In genomic region chr20:32820698-32821378, GRCh38 we compare ENCODE assay signal across 8 cellular contexts. TPM values are rescaled to one million over a fixed set of nuclear protein-coding genes. Genes with fewer than 3 reads are reported as not detected.
A peak's percentile ranks its signal among the peaks of the same experiment; 100 is the strongest.
DNase-seq lines count a peak whose midpoint lies in the region; ATAC-seq and TF ChIP-seq lines count a peak whose summit lies in the region.

No MANE protein-coding gene starts in this region.

- H3K27ac ChIP-seq in OCI-LY7 (ENCODE audit: low read depth, low read length, poor library complexity, severe bottlenecking), result peak overlapping the region; percentile 67

- CTCF ChIA-PET in Calu3 (lab: Charles Lee), result interaction anchor here (0.7 to 1.6 kb wide), 4 partner anchors 31 to 344 kb away, joined by 3 to 19 read pairs (median 5); no protein-coding TSS in a partner anchor
- CTCF ChIA-PET in OCI-LY7 (lab: Charles Lee; ENCODE audit: unreplicated experiment), result no interaction called here

- H3K36me3 ChIP-seq in OCI-LY7 (ENCODE audit: insufficient read depth, low read length) (peaks cover 42% of the 10 kb centered on the region), endocrine pancreas (ENCODE audit: control insufficient read depth, insufficient read depth, low read length) (no peaks in the 10 kb centered on the region), neuron (ENCODE audit: insufficient read depth, low read length) (peaks cover 1% of the 10 kb centered on the region)

- intact Hi-C loops in Calu3 (cut with micrococcal nuclease; ENCODE audit: unreplicated experiment) (no loop called here), OCI-LY7 (cut with micrococcal nuclease; ENCODE audit: unreplicated experiment) (no loop called here)

- H4K20me1 ChIP-seq in OCI-LY7 (ENCODE audit: insufficient read depth, low read length), result peaks cover 42% of the 10 kb centered on the region

- H3K4me2 ChIP-seq in OCI-LY7 (ENCODE audit: low read length), result peak overlapping the region; percentile 91

- no peaks in the 10 kb centered on the region for H3K27me3 ChIP-seq in endocrine pancreas (ENCODE audit: control insufficient read depth, insufficient read depth, low read length)
- H3K27me3 ChIP-seq in neuron (ENCODE audit: insufficient read depth, low read length), result no peaks in the 10 kb centered on the region

- no peaks in the 10 kb centered on the region for H3K9me3 Mint-ChIP-seq in Calu3 (ENCODE audit: low read depth, unreplicated experiment)

- peaks cover 30% of the 10 kb centered on the region for H3K4me1 ChIP-seq in OCI-LY7 (ENCODE audit: insufficient read depth, low read length, poor library complexity, severe bottlenecking)
- peaks cover 5% of the 10 kb centered on the region for H3K4me1 ChIP-seq in endocrine pancreas (ENCODE audit: control insufficient read depth, insufficient read depth, low read length)
- H3K4me1 ChIP-seq in neuron (ENCODE audit: insufficient read depth, low read length), result peaks cover 19% of the 10 kb centered on the region

- no peak for TF ChIP-seq CTCF in Calu3 (IDR thresholded peaks at IDR 0.05; ENCODE audit: unreplicated experiment)
- no peak for TF ChIP-seq CTCF in OCI-LY7 (conservative IDR thresholded peaks at IDR 0.05; ENCODE audit: low read length)

- H3K27ac Mint-ChIP-seq in Calu3 (ENCODE audit: unreplicated experiment), result peak overlapping the region; percentile 93

- POLR2A ChIA-PET in OCI-LY7 (lab: Charles Lee), result interaction anchor here (0.7 to 1.2 kb wide), 5 partner anchors 9 to 1879 kb away, joined by 3 to 5 read pairs (median 3); no protein-coding TSS in a partner anchor

- H3K79me2 ChIP-seq in OCI-LY7 (ENCODE audit: insufficient read depth, low read depth, low read length), result peaks cover 58% of the 10 kb centered on the region

- ATAC-seq in GM21529 (IDR thresholded peaks at IDR 0.05; ENCODE audit: unreplicated experiment), result no peak

- H3K9me3 ChIP-seq in OCI-LY7 (ENCODE audit: low read length), result no peaks in the 10 kb centered on the region
- no peaks in the 10 kb centered on the region for H3K9me3 ChIP-seq in endocrine pancreas (ENCODE audit: control insufficient read depth, low read length)
- no peaks in the 10 kb centered on the region for H3K9me3 ChIP-seq in neuron (ENCODE audit: low read length)

- BruUV-seq in Calu3 (replicated peaks; lab: Mats Ljungman, UMichigan), result no TSS peak
- BruUV-seq in OCI-LY7 (replicated peaks; lab: Mats Ljungman, UMichigan), result no TSS peak

- H3K9me2 ChIP-seq in OCI-LY7 (ENCODE audit: insufficient read depth, low read length), result no peaks in the 10 kb centered on the region

- peak overlapping the region; percentile 84 for H3K4me3 ChIP-seq in OCI-LY7 (ENCODE audit: low read depth, low read length, poor library complexity, severe bottlenecking)
- H3K4me3 ChIP-seq in endocrine pancreas (ENCODE audit: control insufficient read depth, insufficient read depth, low read length), result peak overlapping the region; percentile 96
- H3K4me3 ChIP-seq in neuron (ENCODE audit: low read length), result peak overlapping the region; percentile 91

- peaks cover 43% of the 10 kb centered on the region for H3K36me3 Mint-ChIP-seq in Calu3 (ENCODE audit: insufficient read depth, unreplicated experiment)

- peak overlapping the region; percentile 97 for H3K4me3 Mint-ChIP-seq in Calu3 (ENCODE audit: low read depth, unreplicated experiment)

- no peak overlapping the region for H2AFZ ChIP-seq in OCI-LY7 (ENCODE audit: low read length)
- H2AFZ ChIP-seq in neuron (ENCODE audit: low read depth, low read length), result no peak overlapping the region

- H3K4me1 Mint-ChIP-seq in Calu3 (ENCODE audit: low read depth, unreplicated experiment), result peaks cover 41% of the 10 kb centered on the region

- DNase-seq in Calu3 (no peak), OCI-LY7 (ENCODE audit: low spot score) (peak; percentile 63), iPS-NIHi11 (ENCODE audit: low spot score) (no peak), NCI-H2171 (lab: John Stamatoyannopoulos, UW) (no peak), GDM1 (lab: John Stamatoyannopoulos, UW) (no peak)

- H3K9ac ChIP-seq in endocrine pancreas (ENCODE audit: control insufficient read depth, insufficient read depth, low read length), result peak overlapping the region; percentile 86

- no peaks in the 10 kb centered on the region for H3K27me3 Mint-ChIP-seq in Calu3 (ENCODE audit: unreplicated experiment)

RNA-seq across cellular contexts. Expression of gene MAPRE1, which starts 1.1 kb away (rescaled TPM):
- 205 and 211 TPM in 2 replicates for total RNA-seq in Calu3 (2022)
- 106 and 116 TPM in 2 replicates for total RNA-seq in OCI-LY7 (2014; rRNA removed; shearing (Covaris generic))
- 172 and 179 TPM in 2 replicates for total RNA-seq in OCI-LY7 (2022)

RNA-seq across cellular contexts. Expression of gene EFCAB8, which starts 37.9 kb away (rescaled TPM):
- total RNA-seq in Calu3 (2022) (1.1 and 2.5 TPM in 2 replicates), OCI-LY7 (2022) (not detected in 2 replicates)
- 0.57 TPM in 1 of 2 replicates, not detected in the other for total RNA-seq in OCI-LY7 (2014; rRNA removed; shearing (Covaris generic))

RNA-seq across cellular contexts. Expression of gene DNMT3B, which starts 58.7 kb away (rescaled TPM):
- total RNA-seq in Calu3 (2022), result 8.4 and 10.8 TPM in 2 replicates
- total RNA-seq in OCI-LY7 (2014; rRNA removed; shearing (Covaris generic)), result 11.4 and 12.1 TPM in 2 replicates
- 13.8 and 18.1 TPM in 2 replicates for total RNA-seq in OCI-LY7 (2022)
